25 cellular contexts compared by ENCODE assay signal in genomic region chr11:117087446-117087845, GRCh38. TPM values are rescaled to one million over a fixed set of nuclear protein-coding genes. Genes with fewer than 3 reads are reported as not detected.
DNase-seq lines count a peak whose midpoint lies in the region; ATAC-seq, FAIRE-seq and TF ChIP-seq lines count a peak whose summit lies in the region.
"Had no signal": no experiment of that assay in that cellular context is flagged by ENCODE, and none has a peak within 500 bp of the region (broad histone marks: within the 10 kb centered on the region; RNA-seq: fewer than 3 reads in every experiment).

No MANE protein-coding gene starts in this region.

- 16% methylated on average over 3 of the region's 3 CpGs for WGBS in K562 (ENCODE audit: insufficient coverage, low coverage, missing lambda C conversion rate)

- no peak for TF ChIP-seq RAD21 in K562 (CRISPR knock-in tag; conservative IDR thresholded peaks at IDR 0.05 in 1 of 2, IDR thresholded peaks at IDR 0.05 in 1 of 2)

- H3K4me3 ChIP-seq in Caco-2 (ENCODE audit: low read depth, low read length) (no peak overlapping the region), K562 (no peak overlapping the region), neutrophil (ENCODE audit: low read depth in 1 of 2, low read length in 1 of 2) (no peak overlapping the region)
- H3K4me3 ChIP-seq: mucosa of descending colon, smooth muscle cell, upper lobe of right lung had no signal

- no peaks in the 10 kb centered on the region for H3K27me3 ChIP-seq in Caco-2 (replicated peaks; ENCODE audit: control insufficient read depth, insufficient read depth, low read length)
- no peaks in the 10 kb centered on the region for H3K27me3 ChIP-seq in K562 (ENCODE audit: control insufficient read depth in 2 of 2, insufficient read depth in 2 of 2, low read length in 2 of 2)
- no peaks in the 10 kb centered on the region for H3K27me3 ChIP-seq in neutrophil
- H3K27me3 ChIP-seq: brain microvascular endothelial cell, upper lobe of right lung had no signal

- TF ChIP-seq EP300 in K562 (IDR thresholded peaks at IDR 0.05; ENCODE audit: low read length), result no peak

- H3K27ac ChIP-seq in K562 (ENCODE audit: extremely low read depth, low read depth, low read length) (no peak overlapping the region), neutrophil (peak overlapping the region; percentile 4)
- H3K27ac ChIP-seq: brain microvascular endothelial cell, HL-60, upper lobe of right lung had no signal

- peak overlapping the region; percentile 4 for H3K4me3 Mint-ChIP-seq in Caco-2 (ENCODE audit: unreplicated experiment)
- H3K4me3 Mint-ChIP-seq: HFFc6 had no signal

- peak overlapping the region; percentile 33; the same call in 1 of the 2 replicates for H3K4me2 ChIP-seq in K562 (ENCODE audit: insufficient read depth, low read length)
- H3K4me2 ChIP-seq: smooth muscle cell had no signal

- no peak overlapping the region for H2AFZ ChIP-seq in K562 (ENCODE audit: low read depth, low read length)

- intact Hi-C loops in Caco-2 (cut with micrococcal nuclease; ENCODE audit: unreplicated experiment), result loop anchor here (1.0 to 2.0 kb wide), 3 partner anchors 8 to 15 kb away; no protein-coding TSS in a partner anchor
- intact Hi-C loops in K562 (cut with micrococcal nuclease), result no loop called here

- no peak for TF ChIP-seq CTCF in Caco-2 (IDR thresholded peaks at IDR 0.05; ENCODE audit: insufficient read depth in 1 of 2, low read depth in 1 of 2, low read length in 1 of 2, severe bottlenecking in 1 of 2, unreplicated experiment in 1 of 2)
- TF ChIP-seq CTCF in K562 (IDR thresholded peaks at IDR 0.05 in 2 of 3, conservative IDR thresholded peaks at IDR 0.05 in 1 of 3; ENCODE audit: insufficient read depth in 2 of 3, low read depth in 1 of 3, low read length in 3 of 3), result no peak
- no peak for TF ChIP-seq CTCF in neutrophil (IDR thresholded peaks at IDR 0.05)

- CTCF ChIA-PET in Caco-2 (lab: Charles Lee), result no interaction called here
- CTCF ChIA-PET in K562 (lab: Yijun Ruan, JAX; ENCODE audit: low intra/inter-chr PET ratio), result no interaction called here
- CTCF ChIA-PET in HEK293T (lab: Yijun Ruan, JAX), result no interaction called here

- DNase-seq in Caco-2 (peak; percentile 43 to 74), OCI-M1 (lab: John Stamatoyannopoulos, UW) (peak; percentile 44), K562 (ENCODE audit: extremely low read depth in 1 of 4, low spot score in 3 of 4) (peak; percentile 45 to 74 (median 58)), AG20443 (ENCODE audit: low spot score) (no peak), HEK293T (ENCODE audit: extremely low spot score) (no peak), NCI-H526 treated with DMSO at 0.1 percent for 48 hours (lab: John Stamatoyannopoulos, UW) (no peak)
- DNase-seq: activated CD4-positive, alpha-beta T cell treated with anti-CD3 and anti-CD28 coated beads, Interleukin-2, amount 50 U/mL, for 1 hour; activated T-cell treated with anti-CD3 and anti-CD28 coated beads, Interleukin-2, amount 50 U/mL, for 1 hour; AML-193; brain microvascular endothelial cell; cortex of kidney; HFFc6; KBM-7; left ventricle myocardium superior; mucosa of descending colon; NCI-H1694; NCI-H748 treated with DMSO at 0.1 percent for 48 hours; nucleus accumbens; stimulated activated CD4-positive, alpha-beta T cell treated with anti-CD3 and anti-CD28 coated beads, Interleukin-2, amount 100 ng/mL, for 48 hours; stimulated activated naive CD4-positive, alpha-beta T cell treated with Interleukin-2 at 50 U/mL for 16 hours; upper lobe of right lung had no signal

- peaks cover 10% of the 10 kb centered on the region; the same call in 1 of the 2 replicates for H4K20me1 ChIP-seq in K562 (replicated peaks; ENCODE audit: control insufficient read depth, insufficient read depth, low read length)

- peak; percentile 78 for ATAC-seq in K562
- ATAC-seq: left ventricle myocardium superior, mucosa of descending colon, upper lobe of right lung had no signal

- H3K36me3 ChIP-seq in Caco-2 (ENCODE audit: control insufficient read depth, insufficient read depth, low read length) (0 out of 2 replicates have a peak, but pooled peaks cover 1% of the 10 kb centered on the region), K562 (ENCODE audit: control insufficient read depth, insufficient read depth, low read length) (peaks cover 4% of the 10 kb centered on the region; the same call in 1 of the 3 replicates), neutrophil (no peaks in the 10 kb centered on the region)
- H3K36me3 ChIP-seq: brain microvascular endothelial cell, upper lobe of right lung had no signal

- TF ChIP-seq POLR2A in K562 (conservative IDR thresholded peaks at IDR 0.05), result no peak

- H3K4me1 ChIP-seq in Caco-2 (peaks cover 79% of the 10 kb centered on the region), K562 (replicated peaks in 1 of 2; ENCODE audit: control insufficient read depth in 2 of 2, insufficient read depth in 2 of 2, low read length in 2 of 2) (peaks cover 13 to 19% of the 10 kb centered on the region in 2 experiments; a peak in 3 of 5 replicates), neutrophil (ENCODE audit: control insufficient read depth in 1 of 2, insufficient read depth in 1 of 2, low read depth in 1 of 2, low read length in 1 of 2) (peaks cover 10 to 23% of the 10 kb centered on the region in 2 experiments)

- H3K36me3 Mint-ChIP-seq in Caco-2 (ENCODE audit: insufficient read depth, unreplicated experiment), result peaks cover 32% of the 10 kb centered on the region

- no peaks in the 10 kb centered on the region for H3K27me3 Mint-ChIP-seq in Caco-2 (ENCODE audit: insufficient read depth, unreplicated experiment)

- H3K9me3 ChIP-seq in Caco-2, result no peaks in the 10 kb centered on the region
- H3K9me3 ChIP-seq in K562 (replicated peaks; ENCODE audit: control insufficient read depth, insufficient read depth, low read depth, low read length), result no peaks in the 10 kb centered on the region
- H3K9me3 ChIP-seq in neutrophil, result no peaks in the 10 kb centered on the region
- H3K9me3 ChIP-seq: mucosa of descending colon, upper lobe of right lung had no signal

- peaks cover 8% of the 10 kb centered on the region for H3K9me3 Mint-ChIP-seq in Caco-2 (ENCODE audit: unreplicated experiment)
- H3K9me3 Mint-ChIP-seq: HFFc6 had no signal

- H3K4me1 Mint-ChIP-seq in Caco-2 (ENCODE audit: low read depth, unreplicated experiment), result peaks cover 54% of the 10 kb centered on the region

- POLR2A ChIA-PET in Caco-2 (lab: Charles Lee) (interaction anchor here (0.6 kb wide), 1 partner anchor 196 kb away, joined by 7 read pairs; no protein-coding TSS in a partner anchor), K562 (lab: Yijun Ruan, JAX) (interaction anchor here (0.6 kb wide), 1 partner anchor 536 kb away, joined by 4 read pairs; no protein-coding TSS in a partner anchor), HEK293T (lab: Yijun Ruan, JAX) (no interaction called here)

- H3K9me1 ChIP-seq in K562 (ENCODE audit: control insufficient read depth, insufficient read depth, low read length), result peaks cover 4% of the 10 kb centered on the region

- in situ Hi-C loops in K562 (cut with MboI), result no loop called here

- FAIRE-seq in K562 (lab: Jason Lieb, UNC), result peak; percentile 49
- FAIRE-seq: endothelial cell of umbilical vein had no signal

- no TSS peak for BruUV-seq in Caco-2 (replicated peaks; lab: Mats Ljungman, UMichigan)
- no TSS peak for BruUV-seq in K562 (replicated peaks; lab: Mats Ljungman, UMichigan)

- H3K9ac ChIP-seq in K562 (ENCODE audit: insufficient read depth in 1 of 2, low read depth in 2 of 2, low read length in 2 of 2), result no peak overlapping the region

- peak overlapping the region; percentile 12 for H3K27ac Mint-ChIP-seq in Caco-2 (ENCODE audit: unreplicated experiment)
- H3K27ac Mint-ChIP-seq: HFFc6 had no signal

- H3K79me2 ChIP-seq in K562 (ENCODE audit: control insufficient read depth, insufficient read depth, low read length), result peaks cover 89% of the 10 kb centered on the region

TF ChIP-seq in HEK293T, 16 proteins besides CTCF, POLR2A, EP300 and RAD21 (continues in another document):
- TF ChIP-seq L3MBTL2 (conservative IDR thresholded peaks at IDR 0.05), result no peak

RNA-seq across cellular contexts. Expression of gene SIK3, which starts 10.8 kb away (rescaled TPM):
- total RNA-seq in Caco-2 (2022) (65.7 and 69.4 TPM in 2 replicates), K562 (2014; rRNA removed) (8.4 and 9.5 TPM in 2 replicates), K562 (2014; rRNA removed; fragmentation: Illumina TruSeq; extraction: Trizol) (10.7 and 10.8 TPM in 2 replicates), K562 (2015; rRNA removed; fragmentation: Illumina TruSeq; extraction: Trizol) (7.6 and 8.5 TPM in 2 replicates), K562 (2021) (16.7 and 21.6 TPM in 2 replicates)
- total RNA-seq in K562 (2011; cell fraction: chromatin; rRNA removed; ENCODE audit: low replicate concordance), result 63.2 and 103 TPM in 2 replicates
- 30.0 and 38.4 TPM in 2 replicates for total RNA-seq in K562 (2011; cell fraction: nucleolus; rRNA removed)
- total RNA-seq in K562 (2011; cell fraction: nucleoplasm; rRNA removed), result 51.0 and 57.2 TPM in 2 replicates
- polyA plus RNA-seq in K562 (2011; rRNA removed) (6.1 and 7.3 TPM in 2 replicates), K562 (2014; fragmentation: Illumina TruSeq; extraction: Trizol) (12.2 and 14.0 TPM in 2 replicates), K562 (2014; fragmentation: Nextera tagmentation; extraction: Ambion mirVana) (1 to 10 TPM; 1.6 to 1.8 TPM), K562 (2014; rRNA removed) (8.0 and 8.9 TPM in 2 replicates)
- 4.2 and 4.4 TPM in 2 replicates for polyA plus RNA-seq in K562 (2011; cell fraction: cytosol; rRNA removed)
- 21.4 and 34.9 TPM in 2 replicates for polyA plus RNA-seq in K562 (2011; cell fraction: nucleus; rRNA removed)
- 9.5 and 10.3 TPM in 2 replicates for polyA plus RNA-seq in K562 (2012)
- polyA minus RNA-seq in K562 (2011; rRNA and poly(A)+ RNA removed), result 14.2 and 16.0 TPM in 2 replicates
- polyA minus RNA-seq in K562 (2011; cell fraction: cytosol; rRNA and poly(A)+ RNA removed), result 6.6 and 9.6 TPM in 2 replicates
- 22.2 and 28.9 TPM in 2 replicates for polyA minus RNA-seq in K562 (2011; cell fraction: nucleus; rRNA and poly(A)+ RNA removed)

RNA-seq across cellular contexts. Expression of gene PAFAH1B2, which starts 56.6 kb away (rescaled TPM):
- total RNA-seq in Caco-2 (2022), result 167 and 168 TPM in 2 replicates
- 47.5 and 78.4 TPM in 2 replicates for total RNA-seq in K562 (2011; cell fraction: chromatin; rRNA removed; ENCODE audit: low replicate concordance)
- 27.7 and 27.9 TPM in 2 replicates for total RNA-seq in K562 (2011; cell fraction: nucleolus; rRNA removed)
- total RNA-seq in K562 (2011; cell fraction: nucleoplasm; rRNA removed), result 55.0 and 89.9 TPM in 2 replicates
- 61.0 and 64.9 TPM in 2 replicates for total RNA-seq in K562 (2014; rRNA removed)
- total RNA-seq in K562 (2014; rRNA removed; fragmentation: Illumina TruSeq; extraction: Trizol), result 94.7 and 109 TPM in 2 replicates
- 70.4 and 74.2 TPM in 2 replicates for total RNA-seq in K562 (2015; rRNA removed; fragmentation: Illumina TruSeq; extraction: Trizol)
- total RNA-seq in K562 (2021), result 82.3 and 90.2 TPM in 2 replicates
- 43.3 and 55.3 TPM in 2 replicates for polyA plus RNA-seq in K562 (2011; rRNA removed)
- 31.2 and 34.2 TPM in 2 replicates for polyA plus RNA-seq in K562 (2011; cell fraction: cytosol; rRNA removed)
- polyA plus RNA-seq in K562 (2011; cell fraction: nucleus; rRNA removed), result 17.3 and 17.8 TPM in 2 replicates
- polyA plus RNA-seq in K562 (2012), result 28.3 and 30.4 TPM in 2 replicates
- 38.0 and 39.3 TPM in 2 replicates for polyA plus RNA-seq in K562 (2014; fragmentation: Illumina TruSeq; extraction: Trizol)
- 10 to 100 TPM; 27.8 to 81.6 TPM for polyA plus RNA-seq in K562 (2014; fragmentation: Nextera tagmentation; extraction: Ambion mirVana)
- polyA plus RNA-seq in K562 (2014; rRNA removed), result 34.5 and 36.4 TPM in 2 replicates
- polyA minus RNA-seq in K562 (2011; rRNA and poly(A)+ RNA removed), result 203 and 224 TPM in 2 replicates
- polyA minus RNA-seq in K562 (2011; cell fraction: cytosol; rRNA and poly(A)+ RNA removed), result 49.4 and 74.5 TPM in 2 replicates
- 15.5 and 22.9 TPM in 2 replicates for polyA minus RNA-seq in K562 (2011; cell fraction: nucleus; rRNA and poly(A)+ RNA removed)

Comparison
In these comparisons a context has a peak if more than half of its experiments do, and no peak if none do; other contexts are left out.
1. DNase-seq: peak in Caco-2 (2 of 2), OCI-M1 (single experiment) and K562 (4 of 4); none in AG20443 (single experiment), HEK293T (single experiment) and NCI-H526 treated with DMSO at 0.1 percent for 48 hours (single experiment).